ENCODE assay signal across 28 cellular contexts in genomic region chr4:93657527-93657926, GRCh38.
DNase-seq lines count a peak whose midpoint lies in the region; ATAC-seq and TF ChIP-seq lines count a peak whose summit lies in the region.
"Had no signal": no experiment of that assay in that cellular context is flagged by ENCODE, and none has a peak within 500 bp of the region (broad histone marks: within the 10 kb centered on the region; RNA-seq: fewer than 3 reads in every experiment).

No MANE protein-coding gene starts in this region.

- no peak for TF ChIP-seq CTCF in CD14-positive monocyte (IDR thresholded peaks at IDR 0.05)

- peaks cover 0 to 10% (median 1%) of the 10 kb centered on the region in 9 donors for H3K9me3 Mint-ChIP-seq in naive thymus-derived CD8-positive, alpha-beta T cell
- peaks cover 0 to 5% (median 4%) of the 10 kb centered on the region in 7 donors for H3K9me3 Mint-ChIP-seq in CD14-positive monocyte
- H3K9me3 Mint-ChIP-seq: memory B cell; stimulated activated naive CD8-positive, alpha-beta T cell treated with anti-CD3 and anti-CD28 coated beads, Interleukin-15, Interleukin-2, amounts not matched to agents 100 ng/mL and 50 ng/mL, for 24 hours; T-helper 1 cell treated with Interleukin-12 subunit alpha and Interleukin-12 subunit beta and Interleukin-4 antibody, amounts not matched to agents 30 μg/mL and 1 μg/mL, for 36 hours had no signal

- no peaks in the 10 kb centered on the region for H3K36me3 Mint-ChIP-seq in naive thymus-derived CD8-positive, alpha-beta T cell
- H3K36me3 Mint-ChIP-seq in CD14-positive monocyte = no peaks in the 10 kb centered on the region
- H3K36me3 Mint-ChIP-seq: CD4-positive, alpha-beta memory T cell; memory B cell had no signal

- no peak overlapping the region for H3K4me3 Mint-ChIP-seq in naive thymus-derived CD8-positive, alpha-beta T cell
- no peak overlapping the region for H3K4me3 Mint-ChIP-seq in CD14-positive monocyte
- H3K4me3 Mint-ChIP-seq: activated CD4-positive, alpha-beta T cell treated with anti-CD3 and anti-CD28 coated beads for 36 hours; activated naive CD4-positive, alpha-beta T cell treated with anti-CD3 and anti-CD28 coated beads for 36 hours; CD4-positive, alpha-beta memory T cell; dendritic cell treated with granulocyte-macrophage colony-stimulating factor and Interleukin-4, amounts not matched to agents 40 ng/mL and 50 ng/mL, for 4 days; memory B cell; stimulated activated naive CD8-positive, alpha-beta T cell treated with anti-CD3 and anti-CD28 coated beads, Interleukin-15, Interleukin-2, amounts not matched to agents 100 ng/mL and 50 ng/mL, for 24 hours; T-helper 1 cell treated with Interleukin-12 subunit alpha and Interleukin-12 subunit beta and Interleukin-4 antibody, amounts not matched to agents 30 μg/mL and 1 μg/mL, for 36 hours had no signal

- peak; percentile 46 for ATAC-seq in GM18867 (IDR thresholded peaks at IDR 0.05; ENCODE audit: unreplicated experiment)
- ATAC-seq in GM21529 (IDR thresholded peaks at IDR 0.05; ENCODE audit: unreplicated experiment) = peak; percentile 42
- ATAC-seq in HG03095 (IDR thresholded peaks at IDR 0.05; ENCODE audit: unreplicated experiment) = peak; percentile 45
- no peak for ATAC-seq in naive thymus-derived CD8-positive, alpha-beta T cell
- ATAC-seq: activated CD4-positive, alpha-beta T cell treated with anti-CD3 and anti-CD28 coated beads for 36 hours; Panc1 had no signal

- POLR2A ChIA-PET in naive thymus-derived CD8-positive, alpha-beta T cell (lab: Charles Lee) = no interaction called here

- DNase-seq in medulla oblongata (ENCODE audit: extremely low spot score) = peak; percentile 4
- no peak for DNase-seq in naive thymus-derived CD8-positive, alpha-beta T cell
- DNase-seq in iPS-NIHi7 (ENCODE audit: extremely low spot score) = no peak
- no peak for DNase-seq in CD14-positive monocyte (ENCODE audit: low spot score)
- no peak for DNase-seq in NCI-H2081 (lab: John Stamatoyannopoulos, UW)
- DNase-seq: activated CD4-positive, alpha-beta T cell treated with anti-CD3 and anti-CD28 coated beads for 36 hours; activated naive CD4-positive, alpha-beta T cell treated with anti-CD3 and anti-CD28 coated beads for 36 hours; activated T-cell treated with anti-CD3 and anti-CD28 coated beads, Interleukin-2, amount 50 U/mL, for 48 hours; amygdala; CD4-positive, alpha-beta memory T cell; DMS 273 treated with DMSO at 0.1 percent for 48 hours; GM23248; NCI-H2081 treated with DMSO at 0.1 percent for 48 hours; NCI-H510A; NK-92 treated with Interleukin-12 subunit alpha and Interleukin-12 subunit beta, amount 100 ng/mL, for 24 hours; nucleus accumbens; SJCRH30; spleen; stimulated activated CD4-positive, alpha-beta T cell treated with anti-CD3 and anti-CD28 coated beads, Interleukin-4, amount 100 ng/mL, for 1 hour; thyroid gland had no signal

- H3K27ac Mint-ChIP-seq in naive thymus-derived CD8-positive, alpha-beta T cell = no peak overlapping the region
- no peak overlapping the region for H3K27ac Mint-ChIP-seq in CD14-positive monocyte
- H3K27ac Mint-ChIP-seq: activated CD4-positive, alpha-beta T cell treated with anti-CD3 and anti-CD28 coated beads for 36 hours; activated naive CD4-positive, alpha-beta T cell treated with anti-CD3 and anti-CD28 coated beads for 36 hours; CD4-positive, alpha-beta memory T cell; dendritic cell treated with granulocyte-macrophage colony-stimulating factor and Interleukin-4, amounts not matched to agents 40 ng/mL and 50 ng/mL, for 4 days; memory B cell; stimulated activated naive CD8-positive, alpha-beta T cell treated with anti-CD3 and anti-CD28 coated beads, Interleukin-15, Interleukin-2, amounts not matched to agents 100 ng/mL and 50 ng/mL, for 24 hours; T-helper 1 cell treated with Interleukin-12 subunit alpha and Interleukin-12 subunit beta and Interleukin-4 antibody, amounts not matched to agents 30 μg/mL and 1 μg/mL, for 36 hours had no signal

- intact Hi-C loops in CD14-positive monocyte (cut with micrococcal nuclease) = no loop called here

- no peaks in the 10 kb centered on the region for H3K4me1 Mint-ChIP-seq in naive thymus-derived CD8-positive, alpha-beta T cell
- H3K4me1 Mint-ChIP-seq in CD14-positive monocyte = no peaks in the 10 kb centered on the region
- H3K4me1 Mint-ChIP-seq: activated CD4-positive, alpha-beta T cell treated with anti-CD3 and anti-CD28 coated beads for 36 hours; CD4-positive, alpha-beta memory T cell; memory B cell had no signal

- no peaks in the 10 kb centered on the region for H3K27me3 Mint-ChIP-seq in naive thymus-derived CD8-positive, alpha-beta T cell
- peaks cover 0 to 2% (median 0%) of the 10 kb centered on the region in 3 donors for H3K27me3 Mint-ChIP-seq in CD14-positive monocyte (ENCODE audit: low read depth in 3 of 3)
- H3K27me3 Mint-ChIP-seq: activated CD4-positive, alpha-beta T cell treated with anti-CD3 and anti-CD28 coated beads for 36 hours; CD4-positive, alpha-beta memory T cell; dendritic cell treated with granulocyte-macrophage colony-stimulating factor and Interleukin-4, amounts not matched to agents 40 ng/mL and 50 ng/mL, for 4 days; memory B cell; stimulated activated naive CD8-positive, alpha-beta T cell treated with anti-CD3 and anti-CD28 coated beads, Interleukin-15, Interleukin-2, amounts not matched to agents 100 ng/mL and 50 ng/mL, for 24 hours had no signal

Comparison
In these comparisons a context has a peak if more than half of its experiments do, and no peak if none do; other contexts are left out.
1. ATAC-seq: peak in GM18867 (single experiment), GM21529 (single experiment) and HG03095 (single experiment); none in naive thymus-derived CD8-positive, alpha-beta T cell (0 of 2).